Comparison of ENCODE assay signal across 13 cellular contexts in the genomic region with DNA sequence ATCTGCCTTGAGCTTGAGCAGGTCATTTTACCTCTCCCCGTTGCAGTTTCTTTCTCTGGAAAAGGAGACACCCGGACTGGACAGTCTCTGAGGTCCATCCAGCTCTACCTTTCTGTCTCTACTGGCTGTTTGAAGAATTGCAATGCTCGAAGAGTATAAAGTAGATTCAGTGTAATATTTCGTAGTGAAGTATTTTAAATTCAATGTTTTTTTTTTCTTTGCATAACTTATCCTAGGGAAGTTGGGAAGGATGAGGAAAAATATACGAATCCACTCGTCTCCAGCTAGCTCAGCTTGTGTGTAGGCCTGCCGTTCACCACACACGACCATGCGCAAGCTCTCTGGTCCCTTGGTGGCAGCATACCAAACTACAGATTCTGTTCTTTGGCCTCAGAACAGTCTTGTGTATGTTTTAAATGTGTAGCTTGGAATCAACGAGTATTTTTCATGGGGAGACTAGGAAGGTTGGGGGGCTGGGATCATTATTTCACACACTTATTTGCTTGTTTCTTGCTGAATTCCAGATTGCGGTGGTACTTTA.
DNase-seq lines count a peak whose midpoint lies in the region; ATAC-seq and TF ChIP-seq lines count a peak whose summit lies in the region.
"Had no signal": no experiment of that assay in that cellular context is flagged by ENCODE, and none has a peak within 500 bp of the region (broad histone marks: within the 10 kb centered on the region; RNA-seq: fewer than 3 reads in every experiment).

No MANE protein-coding gene starts in this region.

- POLR2A ChIA-PET in Panc1 (lab: Charles Lee): no interaction called here

- no peaks in the 10 kb centered on the region for H3K4me1 ChIP-seq in Panc1 (ENCODE audit: control insufficient read depth, insufficient read depth, low read length)
- H3K4me1 ChIP-seq: colonic mucosa had no signal

- H3K27ac ChIP-seq in 22Rv1 (no peak overlapping the region), Panc1 (ENCODE audit: low read length) (no peak overlapping the region)
- H3K27ac ChIP-seq: colonic mucosa, KMS-11 had no signal

- no peak for DNase-seq in GM13977 (ENCODE audit: low spot score)
- no peak for DNase-seq in Panc1 (ENCODE audit: low read depth, low spot score)
- no peak for DNase-seq in fibroblast of mammary gland (ENCODE audit: low read depth)
- no peak for DNase-seq in NK-92 (lab: John Stamatoyannopoulos, UW; ENCODE audit: unreplicated experiment)
- no peak for DNase-seq in pons (ENCODE audit: low spot score)
- DNase-seq: activated naive CD8-positive, alpha-beta T cell treated with anti-CD3 and anti-CD28 coated beads, Interleukin-2, amount 10 ng/mL, durations not matched to agents 7 days and 5 days; colonic mucosa; mucosa of descending colon; stimulated activated naive CD8-positive, alpha-beta T cell treated with anti-CD3 and anti-CD28 coated beads, Interleukin-15, Interleukin-2, amounts not matched to agents 100 U/mL and 50 U/mL, for 24 hours had no signal

- intact Hi-C loops in Panc1 (cut with micrococcal nuclease; ENCODE audit: unreplicated experiment): no loop called here

- TF ChIP-seq CTCF in 22Rv1 (IDR thresholded peaks at IDR 0.05): peak; percentile 48
- peak; percentile 0 for TF ChIP-seq CTCF in GM13977 (IDR thresholded peaks at IDR 0.05; ENCODE audit: extremely low read depth, insufficient read depth, missing control alignments)
- TF ChIP-seq CTCF in Panc1 (IDR thresholded peaks at IDR 0.05): peak; percentile 46
- peak; percentile 27 for TF ChIP-seq CTCF in fibroblast of mammary gland (conservative IDR thresholded peaks at IDR 0.05; ENCODE audit: control insufficient read depth, insufficient read depth, low read depth, low read length)

- no peak overlapping the region for H3K4me3 ChIP-seq in Panc1 (ENCODE audit: low read depth in 2 of 2, low read length in 2 of 2)
- H3K4me3 ChIP-seq in fibroblast of mammary gland (ENCODE audit: control insufficient read depth, low read depth, low read length): no peak overlapping the region
- H3K4me3 ChIP-seq: colonic mucosa, mucosa of descending colon had no signal

- H3K36me3 ChIP-seq in Panc1 (ENCODE audit: control insufficient read depth, insufficient read depth, low read length): no peaks in the 10 kb centered on the region
- H3K36me3 ChIP-seq: colonic mucosa had no signal

- no peaks in the 10 kb centered on the region for H3K27me3 ChIP-seq in Panc1 (ENCODE audit: control insufficient read depth, insufficient read depth, low read length)
- H3K27me3 ChIP-seq: colonic mucosa had no signal

- in situ Hi-C loops in GM13977 (cut with MboI; ENCODE audit: low pct_unique_long_range_greater_than_20kb, low sequenced_read_pairs, unreplicated experiment) (no loop called here), Panc1 (cut with HindIII; ENCODE audit: low pct_unique_long_range_greater_than_20kb, low sequenced_read_pairs) (no loop called here)

- H3K9me3 ChIP-seq in Panc1 (ENCODE audit: control insufficient read depth, insufficient read depth, low read depth, low read length): no peaks in the 10 kb centered on the region
- H3K9me3 ChIP-seq: colonic mucosa, mucosa of descending colon had no signal

- ATAC-seq in Panc1: no peak
- ATAC-seq in GM19463 (IDR thresholded peaks at IDR 0.05; ENCODE audit: unreplicated experiment): no peak
- ATAC-seq in GM21576 (IDR thresholded peaks at IDR 0.05; ENCODE audit: unreplicated experiment): no peak
- ATAC-seq: mucosa of descending colon; stimulated activated naive CD8-positive, alpha-beta T cell treated with anti-CD3 and anti-CD28 coated beads, Interleukin-15, Interleukin-2, amounts not matched to agents 100 U/mL and 50 U/mL, for 24 hours had no signal

- CTCF ChIA-PET in Panc1 (lab: Charles Lee): interaction anchor here (0.6 kb wide), 3 partner anchors 38 to 324 kb away, joined by 3 read pairs; no protein-coding TSS in a partner anchor

- no TSS peak for BruUV-seq in Panc1 (replicated peaks; lab: Mats Ljungman, UMichigan)
